ENCODE assay signal across 3 cellular contexts in genomic region chr4:153777421-153777820, GRCh38.
TF ChIP-seq lines count a peak whose summit lies in the region.

No MANE protein-coding gene starts in this region.

TF ChIP-seq in IMR-90, 13 proteins besides CTCF, POLR2A, EP300 and RAD21:
- no peak for TF ChIP-seq USF2 (IDR thresholded peaks at IDR 0.05; ENCODE audit: low read depth, low read length)
- peak; percentile 79 for TF ChIP-seq CEBPB (IDR thresholded peaks at IDR 0.05; ENCODE audit: low read depth, low read length)
TF ChIP-seq in IMR-90: peak in this region for 1.

TF ChIP-seq in Ishikawa, 13 proteins besides CTCF, POLR2A, EP300 and RAD21:
- TF ChIP-seq TAF1 (IDR thresholded peaks at IDR 0.05; ENCODE audit: low read depth) (no peak), YY1 (IDR thresholded peaks at IDR 0.05; ENCODE audit: low read depth) (no peak), CEBPB (IDR thresholded peaks at IDR 0.05) (peak; percentile 19; the same call in 1 of the 2 replicates)

TF ChIP-seq in H1, 55 proteins besides CTCF, POLR2A, EP300 and RAD21:
- TF ChIP-seq CEBPB (IDR thresholded peaks at IDR 0.05; ENCODE audit: low read depth, low read length) (peak; percentile 24; the same call in 1 of the 2 replicates), CTBP2 (IDR thresholded peaks at IDR 0.05; ENCODE audit: borderline replicate concordance, insufficient read depth, insufficient read length, low read length) (no peak), BRCA1 (IDR thresholded peaks at IDR 0.05; ENCODE audit: low read depth, low read length) (no peak)
